Comparison of ENCODE assay signal across 9 cellular contexts in genomic region chr19:11577451-11578341, GRCh38. TPM values are rescaled to one million over a fixed set of nuclear protein-coding genes. Genes with fewer than 3 reads are reported as not detected.
DNase-seq lines count a peak whose midpoint lies in the region; ATAC-seq and TF ChIP-seq lines count a peak whose summit lies in the region.
"Had no signal": no experiment of that assay in that cellular context is flagged by ENCODE, and none has a peak within 500 bp of the region (broad histone marks: within the 10 kb centered on the region; RNA-seq: fewer than 3 reads in every experiment).

Gene ACP5 (minus strand): TSS chr19:11577645. CDS start chr19:11577317, 328 bp downstream.

- TF ChIP-seq POLR2A in suprapubic skin (IDR thresholded peaks at IDR 0.05) (no peak), body of pancreas (IDR thresholded peaks at IDR 0.05) (no peak)

- WGBS in liver, result 69% methylated on average over 22 of the region's 22 CpGs
- 32% methylated on average over 4 of the region's 22 CpGs for WGBS in suprapubic skin
- 71% methylated on average over 10 to 19 of the region's 22 CpGs for WGBS in body of pancreas, 2 donors

- H3K4me1 ChIP-seq in liver (ENCODE audit: control insufficient read depth in 4 of 4, insufficient read depth in 4 of 4, low read length in 3 of 4) (peaks cover 0 to 13% (median 7%) of the 10 kb centered on the region in 4 donors), suprapubic skin (peaks cover 37% of the 10 kb centered on the region), body of pancreas (peaks cover 31% of the 10 kb centered on the region)

- H3K4me1 Mint-ChIP-seq in activated CD4-positive, alpha-beta T cell treated with anti-CD3 and anti-CD28 coated beads, Interleukin-2, amount 10 ng/mL, durations not matched to agents 24 days and 14 days, result peaks cover 22% of the 10 kb centered on the region
- peaks cover 6% of the 10 kb centered on the region for H3K4me1 Mint-ChIP-seq in endothelial cell (ENCODE audit: unreplicated experiment)

- intact Hi-C loops in activated CD4-positive, alpha-beta T cell treated with anti-CD3 and anti-CD28 coated beads, Interleukin-2, amount 10 ng/mL, durations not matched to agents 24 days and 14 days (cut with micrococcal nuclease), result no loop called here
- intact Hi-C loops in body of pancreas (cut with DNase I), result no loop called here

- H3K36me3 ChIP-seq in brain microvascular endothelial cell (replicated peaks), result no peaks in the 10 kb centered on the region
- H3K36me3 ChIP-seq in liver (ENCODE audit: control insufficient read depth in 4 of 4, insufficient read depth in 3 of 4, low read depth in 1 of 4, low read length in 3 of 4), result no peaks in the 10 kb centered on the region
- no peaks in the 10 kb centered on the region for H3K36me3 ChIP-seq in suprapubic skin
- no peaks in the 10 kb centered on the region for H3K36me3 ChIP-seq in body of pancreas (replicated peaks in 1 of 2; ENCODE audit: insufficient read depth in 1 of 2, low read depth in 2 of 2)

- ATAC-seq in body of pancreas, result no peak

- TF ChIP-seq RAD21 in liver (IDR thresholded peaks at IDR 0.05), result no peak

- peak within 1 kb of the TSS; percentile 77 for H3K4me3 Mint-ChIP-seq in activated CD4-positive, alpha-beta T cell treated with anti-CD3 and anti-CD28 coated beads, Interleukin-2, amount 10 ng/mL, durations not matched to agents 24 days and 14 days
- H3K4me3 Mint-ChIP-seq in endothelial cell (ENCODE audit: unreplicated experiment), result no peak within 1 kb of the TSS

- DNase-seq in activated CD4-positive, alpha-beta T cell treated with anti-CD3 and anti-CD28 coated beads, Interleukin-2, amount 10 ng/mL, durations not matched to agents 24 days and 14 days, result no peak
- DNase-seq in activated CD4-positive, alpha-beta T cell treated with anti-CD3 and anti-CD28 coated beads for 1 hour, result no peak
- DNase-seq in brain microvascular endothelial cell (no peak), suprapubic skin (ENCODE audit: low spot score in 2 of 2) (no peak), activated gamma-delta T cell (lab: John Stamatoyannopoulos, UW) (no peak), body of pancreas (no peak), endothelial cell (ENCODE audit: low spot score) (no peak)

- H3K27me3 Mint-ChIP-seq in activated CD4-positive, alpha-beta T cell treated with anti-CD3 and anti-CD28 coated beads, Interleukin-2, amount 10 ng/mL, durations not matched to agents 24 days and 14 days, result no peaks in the 10 kb centered on the region
- peaks cover 2% of the 10 kb centered on the region for H3K27me3 Mint-ChIP-seq in endothelial cell (ENCODE audit: unreplicated experiment)

- no peaks in the 10 kb centered on the region for H3K9me3 ChIP-seq in liver (ENCODE audit: control insufficient read depth in 4 of 4, low read length in 3 of 4)
- H3K9me3 ChIP-seq in suprapubic skin, result no peaks in the 10 kb centered on the region
- no peaks in the 10 kb centered on the region for H3K9me3 ChIP-seq in body of pancreas

- no peak for TF ChIP-seq CTCF in brain microvascular endothelial cell (IDR thresholded peaks at IDR 0.05; ENCODE audit: low read depth, low read length, missing control alignments)
- no peak for TF ChIP-seq CTCF in liver (IDR thresholded peaks at IDR 0.05; ENCODE audit: low read depth, low read length, missing input control)
- TF ChIP-seq CTCF in suprapubic skin (IDR thresholded peaks at IDR 0.05), result no peak
- no peak for TF ChIP-seq CTCF in body of pancreas (IDR thresholded peaks at IDR 0.05)
- TF ChIP-seq CTCF in endothelial cell (IDR thresholded peaks at IDR 0.05; ENCODE audit: unreplicated experiment), result no peak

- no peak for TF ChIP-seq EP300 in suprapubic skin (IDR thresholded peaks at IDR 0.05)

- in situ Hi-C loops in brain microvascular endothelial cell (cut with HindIII; ENCODE audit: low pct_ligation_motif_present, low sequenced_read_pairs), result no loop called here

- no peaks in the 10 kb centered on the region for H3K9me3 Mint-ChIP-seq in activated CD4-positive, alpha-beta T cell treated with anti-CD3 and anti-CD28 coated beads, Interleukin-2, amount 10 ng/mL, durations not matched to agents 24 days and 14 days
- H3K9me3 Mint-ChIP-seq in endothelial cell (ENCODE audit: unreplicated experiment), result no peaks in the 10 kb centered on the region

- H3K36me3 Mint-ChIP-seq in activated CD4-positive, alpha-beta T cell treated with anti-CD3 and anti-CD28 coated beads, Interleukin-2, amount 10 ng/mL, durations not matched to agents 24 days and 14 days (ENCODE audit: low read depth), result peaks cover 2% of the 10 kb centered on the region
- no peaks in the 10 kb centered on the region for H3K36me3 Mint-ChIP-seq in endothelial cell (ENCODE audit: low read depth, unreplicated experiment)

- H3K27ac Mint-ChIP-seq in activated CD4-positive, alpha-beta T cell treated with anti-CD3 and anti-CD28 coated beads, Interleukin-2, amount 10 ng/mL, durations not matched to agents 24 days and 14 days, result no peak within 1 kb of the TSS
- no peak within 1 kb of the TSS for H3K27ac Mint-ChIP-seq in endothelial cell (ENCODE audit: unreplicated experiment)

- no peak within 1 kb of the TSS for H3K27ac ChIP-seq in brain microvascular endothelial cell
- H3K27ac ChIP-seq in liver (ENCODE audit: low read depth in 1 of 2, low read length in 2 of 2), result peak within 1 kb of the TSS in 1 of 2 donors; percentile 46
- H3K27ac ChIP-seq in suprapubic skin, result peak within 1 kb of the TSS; percentile 65
- peak within 1 kb of the TSS in 2 of 4 donors; percentile 48 to 55 for H3K27ac ChIP-seq in body of pancreas

- no peak within 1 kb of the TSS for H3K9ac ChIP-seq in liver (ENCODE audit: low read depth in 1 of 2, low read length in 2 of 2)

- H3K4me3 ChIP-seq in brain microvascular endothelial cell (ENCODE audit: low read depth, low read length) (peak within 1 kb of the TSS; percentile 5), liver (ENCODE audit: low read depth in 1 of 3, low read length in 3 of 3) (peak within 1 kb of the TSS in 2 of 3 donors; percentile 35 to 51), suprapubic skin (peak within 1 kb of the TSS; percentile 53), body of pancreas (no peak within 1 kb of the TSS)

- no peaks in the 10 kb centered on the region for H3K27me3 ChIP-seq in brain microvascular endothelial cell (replicated peaks)
- no peaks in the 10 kb centered on the region for H3K27me3 ChIP-seq in liver (ENCODE audit: control insufficient read depth in 4 of 4, insufficient read depth in 4 of 4, low read length in 3 of 4)
- peaks cover 3% of the 10 kb centered on the region for H3K27me3 ChIP-seq in suprapubic skin
- H3K27me3 ChIP-seq in body of pancreas, result no peaks in the 10 kb centered on the region

TF ChIP-seq in liver, 16 proteins besides CTCF, POLR2A, EP300 and RAD21 (continues in another document):
- TF ChIP-seq EGR1 (IDR thresholded peaks at IDR 0.05; ENCODE audit: low read depth in 2 of 2), result no peak
- TF ChIP-seq, protein P1, sequence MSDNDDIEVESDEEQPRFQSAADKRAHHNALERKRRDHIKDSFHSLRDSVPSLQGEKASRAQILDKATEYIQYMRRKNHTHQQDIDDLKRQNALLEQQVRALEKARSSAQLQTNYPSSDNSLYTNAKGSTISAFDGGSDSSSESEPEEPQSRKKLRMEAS (IDR thresholded peaks at IDR 0.05), result no peak
- TF ChIP-seq YY1 (IDR thresholded peaks at IDR 0.05), result no peak
- TF ChIP-seq SP1 (IDR thresholded peaks at IDR 0.05), result no peak
- TF ChIP-seq RXRA (IDR thresholded peaks at IDR 0.05), result no peak
- TF ChIP-seq, protein P2, sequence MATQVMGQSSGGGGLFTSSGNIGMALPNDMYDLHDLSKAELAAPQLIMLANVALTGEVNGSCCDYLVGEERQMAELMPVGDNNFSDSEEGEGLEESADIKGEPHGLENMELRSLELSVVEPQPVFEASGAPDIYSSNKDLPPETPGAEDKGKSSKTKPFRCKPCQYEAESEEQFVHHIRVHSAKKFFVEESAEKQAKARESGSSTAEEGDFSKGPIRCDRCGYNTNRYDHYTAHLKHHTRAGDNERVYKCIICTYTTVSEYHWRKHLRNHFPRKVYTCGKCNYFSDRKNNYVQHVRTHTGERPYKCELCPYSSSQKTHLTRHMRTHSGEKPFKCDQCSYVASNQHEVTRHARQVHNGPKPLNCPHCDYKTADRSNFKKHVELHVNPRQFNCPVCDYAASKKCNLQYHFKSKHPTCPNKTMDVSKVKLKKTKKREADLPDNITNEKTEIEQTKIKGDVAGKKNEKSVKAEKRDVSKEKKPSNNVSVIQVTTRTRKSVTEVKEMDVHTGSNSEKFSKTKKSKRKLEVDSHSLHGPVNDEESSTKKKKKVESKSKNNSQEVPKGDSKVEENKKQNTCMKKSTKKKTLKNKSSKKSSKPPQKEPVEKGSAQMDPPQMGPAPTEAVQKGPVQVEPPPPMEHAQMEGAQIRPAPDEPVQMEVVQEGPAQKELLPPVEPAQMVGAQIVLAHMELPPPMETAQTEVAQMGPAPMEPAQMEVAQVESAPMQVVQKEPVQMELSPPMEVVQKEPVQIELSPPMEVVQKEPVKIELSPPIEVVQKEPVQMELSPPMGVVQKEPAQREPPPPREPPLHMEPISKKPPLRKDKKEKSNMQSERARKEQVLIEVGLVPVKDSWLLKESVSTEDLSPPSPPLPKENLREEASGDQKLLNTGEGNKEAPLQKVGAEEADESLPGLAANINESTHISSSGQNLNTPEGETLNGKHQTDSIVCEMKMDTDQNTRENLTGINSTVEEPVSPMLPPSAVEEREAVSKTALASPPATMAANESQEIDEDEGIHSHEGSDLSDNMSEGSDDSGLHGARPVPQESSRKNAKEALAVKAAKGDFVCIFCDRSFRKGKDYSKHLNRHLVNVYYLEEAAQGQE (IDR thresholded peaks at IDR 0.05), result no peak
- no peak for TF ChIP-seq TAF1 (conservative IDR thresholded peaks at IDR 0.05)
- TF ChIP-seq, protein P3, sequence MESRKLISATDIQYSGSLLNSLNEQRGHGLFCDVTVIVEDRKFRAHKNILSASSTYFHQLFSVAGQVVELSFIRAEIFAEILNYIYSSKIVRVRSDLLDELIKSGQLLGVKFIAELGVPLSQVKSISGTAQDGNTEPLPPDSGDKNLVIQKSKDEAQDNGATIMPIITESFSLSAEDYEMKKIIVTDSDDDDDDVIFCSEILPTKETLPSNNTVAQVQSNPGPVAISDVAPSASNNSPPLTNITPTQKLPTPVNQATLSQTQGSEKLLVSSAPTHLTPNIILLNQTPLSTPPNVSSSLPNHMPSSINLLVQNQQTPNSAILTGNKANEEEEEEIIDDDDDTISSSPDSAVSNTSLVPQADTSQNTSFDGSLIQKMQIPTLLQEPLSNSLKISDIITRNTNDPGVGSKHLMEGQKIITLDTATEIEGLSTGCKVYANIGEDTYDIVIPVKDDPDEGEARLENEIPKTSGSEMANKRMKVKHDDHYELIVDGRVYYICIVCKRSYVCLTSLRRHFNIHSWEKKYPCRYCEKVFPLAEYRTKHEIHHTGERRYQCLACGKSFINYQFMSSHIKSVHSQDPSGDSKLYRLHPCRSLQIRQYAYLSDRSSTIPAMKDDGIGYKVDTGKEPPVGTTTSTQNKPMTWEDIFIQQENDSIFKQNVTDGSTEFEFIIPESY (IDR thresholded peaks at IDR 0.05), result no peak
- no peak for TF ChIP-seq HNF4A (conservative IDR thresholded peaks at IDR 0.05)
- no peak for TF ChIP-seq GABPA (IDR thresholded peaks at IDR 0.05 in 1 of 2, conservative IDR thresholded peaks at IDR 0.05 in 1 of 2)
- no peak for TF ChIP-seq NR2F2 (IDR thresholded peaks at IDR 0.05)

RNA-seq across cellular contexts. Expression of gene ACP5, which starts in this region (rescaled TPM):
- total RNA-seq in activated CD4-positive, alpha-beta T cell treated with anti-CD3 and anti-CD28 coated beads, Interleukin-2, amount 10 ng/mL, durations not matched to agents 24 days and 14 days, result 8.2 and 9.5 TPM in 2 replicates
- total RNA-seq in liver (10 to 100 TPM; 20.7 to 30.5 TPM), suprapubic skin (10 to 100 TPM; 18.0 to 40.1 (median 32.8) TPM), body of pancreas (10 to 100 TPM in 1 of 2 donors, 1 to 10 TPM in 1; 8.0 to 22.4 TPM), endothelial cell (ENCODE audit: unreplicated experiment) (0.95 TPM)
- 10 to 100 TPM; 18.6 to 26.9 TPM for polyA plus RNA-seq in liver
- total RNA-seq: NCI-H460 had no signal

Comparison
In these comparisons a context has a peak if more than half of its experiments do, and no peak if none do; other contexts are left out.
1. H3K4me3 ChIP-seq: peak in brain microvascular endothelial cell (single experiment), liver (2 of 3) and suprapubic skin (single experiment); none in body of pancreas (0 of 2).